In the genomic region with DNA sequence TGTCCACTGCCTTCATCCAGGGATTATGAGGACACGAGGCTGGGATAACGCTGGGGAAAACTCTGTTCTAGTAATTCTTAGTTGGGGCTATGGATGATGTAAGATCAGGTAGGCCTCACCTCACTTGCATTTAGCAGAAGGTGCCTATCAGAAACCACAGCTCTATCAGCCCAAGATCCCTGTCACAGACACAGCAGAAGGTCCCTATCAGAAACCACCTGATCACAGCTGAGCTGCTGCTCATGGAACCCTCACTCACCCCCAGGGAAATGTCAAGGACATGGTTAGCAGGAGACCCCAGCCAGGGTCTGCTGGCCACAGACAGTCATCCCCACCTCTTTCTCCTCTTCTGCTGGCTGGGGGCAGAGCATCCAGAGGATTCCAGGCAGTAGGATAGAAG, we compare ENCODE assay signal across 32 cellular contexts. TPM values are rescaled to one million over a fixed set of nuclear protein-coding genes. Genes with fewer than 3 reads are reported as not detected.
"Had no signal": no experiment of that assay in that cellular context is flagged by ENCODE, and none has a peak within 500 bp of the region (broad histone marks: within the 10 kb centered on the region; RNA-seq: fewer than 3 reads in every experiment).

No MANE protein-coding gene starts in this region.

- H3K4me3 ChIP-seq: left lung, lung, mucosa of descending colon, right atrium auricular region, right lobe of liver, smooth muscle cell, tibial nerve, uterus had no signal

- H3K4me1 Mint-ChIP-seq: nephron had no signal

- H3K27ac ChIP-seq: left lung, parathyroid adenoma, right atrium auricular region, right lobe of liver, tibial nerve, uterus had no signal

- H3K27me3 ChIP-seq: left lung, right atrium auricular region, right lobe of liver, tibial nerve, uterus had no signal

- H3K36me3 ChIP-seq: left lung, right atrium auricular region, right lobe of liver, tibial nerve, uterus had no signal

- H3K4me1 ChIP-seq: right lobe of liver, uterus had no signal

- H3K4me2 ChIP-seq: smooth muscle cell had no signal

- DNase-seq: hypothalamus; immature natural killer cell; kidney; left colon; left lung; midbrain; nucleus accumbens; right lobe of liver; stimulated activated CD4-positive, alpha-beta T cell treated with anti-CD3 and anti-CD28 coated beads, Interleukin-1b, Interleukin-23, amount 100 ng/mL, for 48 hours; stimulated activated CD4-positive, alpha-beta T cell treated with anti-CD3 and anti-CD28 coated beads, Interleukin-2, amount 100 ng/mL, for 48 hours; stimulated activated CD4-positive, alpha-beta T cell treated with anti-CD3 and anti-CD28 coated beads, Interleukin-4, amount 100 ng/mL, for 4 hours; stimulated activated CD8-positive, alpha-beta memory T cell treated with anti-CD3 and anti-CD28 coated beads, Interleukin-4, amount 100 ng/mL, for 48 hours; stimulated activated naive CD4-positive, alpha-beta T cell treated with Interleukin-2 at 50 U/mL for 16 hours; stimulated activated naive CD8-positive, alpha-beta T cell treated with anti-CD3 and anti-CD28 coated beads, Interleukin-15, amount 100 ng/mL, for 72 hours; substantia nigra; uterus had no signal

- H3K36me3 Mint-ChIP-seq: type B pancreatic cell had no signal

- H2AFZ ChIP-seq: parathyroid adenoma had no signal

- H3K79me2 ChIP-seq: parathyroid adenoma had no signal

- H3K4me3 Mint-ChIP-seq: immature natural killer cell; naive thymus-derived CD8-positive, alpha-beta T cell; nephron; neural crest cell; stimulated activated naive CD8-positive, alpha-beta T cell treated with anti-CD3 and anti-CD28 coated beads, Interleukin-15, amount 100 ng/mL, for 72 hours; type B pancreatic cell had no signal

- H3K9ac ChIP-seq: parathyroid adenoma had no signal

- H3K27me3 Mint-ChIP-seq: naive thymus-derived CD8-positive, alpha-beta T cell had no signal

- FAIRE-seq: islet of Langerhans, kidney had no signal

- H3K9me3 ChIP-seq: right atrium auricular region, right lobe of liver had no signal

- H3K27ac Mint-ChIP-seq: immature natural killer cell; naive thymus-derived CD8-positive, alpha-beta T cell; nephron; stimulated activated naive CD8-positive, alpha-beta T cell treated with anti-CD3 and anti-CD28 coated beads, Interleukin-15, amount 100 ng/mL, for 72 hours; type B pancreatic cell had no signal

- ATAC-seq: left colon; left lung; mucosa of descending colon; naive thymus-derived CD8-positive, alpha-beta T cell; right lobe of liver; stimulated activated naive CD8-positive, alpha-beta T cell treated with anti-CD3 and anti-CD28 coated beads, Interleukin-15, amount 100 ng/mL, for 72 hours had no signal

RNA-seq across cellular contexts. Expression of gene RAB44, which starts 52.5 kb away (rescaled TPM):
- total RNA-seq: myocyte; naive thymus-derived CD8-positive, alpha-beta T cell; neural crest cell; osteocyte; pulmonary artery endothelial cell; renal cortical epithelial cell; skeletal muscle tissue; smooth muscle cell had no signal
- polyA plus RNA-seq: immature natural killer cell; naive thymus-derived CD8-positive, alpha-beta T cell had no signal
